ENCODE assay signal across 12 cellular contexts in the genomic region with DNA sequence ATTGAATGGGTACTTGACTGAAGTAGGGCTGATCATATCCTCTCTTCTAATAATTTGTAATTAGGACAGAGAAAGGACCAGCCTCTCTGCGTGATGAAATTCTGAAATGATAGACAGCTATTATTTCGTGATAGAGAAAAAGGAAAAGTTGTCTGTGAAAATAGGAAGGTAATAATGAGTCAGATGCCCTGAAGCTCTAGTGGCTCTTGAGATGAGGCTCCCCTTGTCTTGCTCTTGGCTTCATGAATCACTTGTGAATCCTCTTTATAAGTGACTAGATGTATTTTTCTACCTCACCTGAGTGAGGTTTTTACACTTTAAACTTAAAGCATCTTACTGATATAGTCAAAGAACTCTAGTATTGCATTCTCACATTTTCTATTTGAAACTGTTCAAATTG.
"Had no signal": no experiment of that assay in that cellular context is flagged by ENCODE, and none has a peak within 500 bp of the region (broad histone marks: within the 10 kb centered on the region; RNA-seq: fewer than 3 reads in every experiment).

No MANE protein-coding gene starts in this region.

- H3K4me1 ChIP-seq: body of pancreas, testis had no signal

- DNase-seq: activated CD4-positive, alpha-beta T cell treated with anti-CD3 and anti-CD28 coated beads, Interleukin-2, amount 10 ng/mL, durations not matched to agents 7 days and 5 days; activated CD4-positive, CD25-positive, alpha-beta regulatory T cell; amniotic stem cell; body of pancreas; effector memory CD8-positive, alpha-beta T cell; hippocampal formation; ovary; stimulated activated CD4-positive, alpha-beta T cell treated with anti-CD3 and anti-CD28 coated beads, Interleukin-12 subunit alpha, Interleukin-12 subunit beta, amount 100 ng/mL, for 4 hours; stimulated activated CD4-positive, alpha-beta T cell treated with anti-CD3 and anti-CD28 coated beads, Interleukin-2, amount 100 ng/mL, for 48 hours; stimulated activated CD8-positive, alpha-beta memory T cell treated with anti-CD3 and anti-CD28 coated beads, Interleukin-4, amount 100 ng/mL, for 48 hours; testis had no signal

- H3K36me3 ChIP-seq: ovary had no signal

- H3K27ac ChIP-seq: body of pancreas, ovary, testis had no signal

- H3K27me3 ChIP-seq: body of pancreas, ovary, testis had no signal

- H3K9me3 ChIP-seq: body of pancreas, ovary, testis had no signal

- H3K4me3 ChIP-seq: body of pancreas, ovary, testis had no signal

- ATAC-seq: activated naive CD4-positive, alpha-beta T cell treated with anti-CD3 and anti-CD28 coated beads, Interleukin-2, amount 50 U/mL, for 72 hours; body of pancreas; effector memory CD8-positive, alpha-beta T cell had no signal
